Comparison of ENCODE assay signal across 19 cellular contexts in genomic region chr7:116443646-116444045, GRCh38. TPM values are rescaled to one million over a fixed set of nuclear protein-coding genes. Genes with fewer than 3 reads are reported as not detected.
A peak's percentile ranks its signal among the peaks of the same experiment; 100 is the strongest.
DNase-seq lines count a peak whose midpoint lies in the region; ATAC-seq, FAIRE-seq and TF ChIP-seq lines count a peak whose summit lies in the region.
"Had no signal": no experiment of that assay in that cellular context is flagged by ENCODE, and none has a peak within 500 bp of the region (broad histone marks: within the 10 kb centered on the region; RNA-seq: fewer than 3 reads in every experiment).

No MANE protein-coding gene starts in this region.

- no peaks in the 10 kb centered on the region for H3K4me1 Mint-ChIP-seq in stimulated activated memory B cell treated with anti-CD40 and anti-IgM and Interleukin-4, amounts not matched to agents 10 μg/mL and 1 μg/mL and 100 μg/mL, for 72 hours
- no peaks in the 10 kb centered on the region for H3K4me1 Mint-ChIP-seq in activated naive CD8-positive, alpha-beta T cell treated with anti-CD3 and anti-CD28 coated beads, Interleukin-2, amount 50 U/mL, for 24 hours
- H3K4me1 Mint-ChIP-seq: activated CD4-positive, alpha-beta memory T cell treated with anti-CD3 and anti-CD28 coated beads, Interleukin-2, amount 10 ng/mL, durations not matched to agents 7 days and 5 days; naive B cell had no signal

- H4K91ac ChIP-seq in trophoblast cell (ENCODE audit: low read depth, low read length) = no peak overlapping the region

- no peak overlapping the region for H4K8ac ChIP-seq in trophoblast cell (ENCODE audit: low read depth, low read length)

- no peaks in the 10 kb centered on the region for H3K79me1 ChIP-seq in trophoblast cell (ENCODE audit: low read length)

- H3K27me3 ChIP-seq in PC-3 (ENCODE audit: low read length) (no peaks in the 10 kb centered on the region), endothelial cell of umbilical vein (ENCODE audit: control insufficient read depth in 2 of 2, insufficient read depth in 2 of 2, low read length in 2 of 2) (no peaks in the 10 kb centered on the region), trophoblast cell (ENCODE audit: insufficient read depth, low read length) (no peaks in the 10 kb centered on the region)
- H3K27me3 ChIP-seq: gastrocnemius medialis had no signal

- no peaks in the 10 kb centered on the region for H3K9me2 ChIP-seq in PC-3 (replicated peaks; ENCODE audit: low read length)

- H3K4ac ChIP-seq in trophoblast cell (ENCODE audit: low read depth, low read length) = no peak overlapping the region

- peak overlapping the region; percentile 33 for H2BK120ac ChIP-seq in trophoblast cell (ENCODE audit: insufficient read depth, low read length, poor library complexity)

- H4K20me1 ChIP-seq in PC-3 (ENCODE audit: low read length) (no peaks in the 10 kb centered on the region), endothelial cell of umbilical vein (replicated peaks; ENCODE audit: control insufficient read depth, extremely low read depth, insufficient read depth, low read length) (no peaks in the 10 kb centered on the region)

- peaks cover 19% of the 10 kb centered on the region for H3K27me3 Mint-ChIP-seq in stimulated activated memory B cell treated with anti-CD40 and anti-IgM and Interleukin-4, amounts not matched to agents 10 μg/mL and 1 μg/mL and 100 μg/mL, for 72 hours
- peaks cover 12% of the 10 kb centered on the region for H3K27me3 Mint-ChIP-seq in activated naive CD8-positive, alpha-beta T cell treated with anti-CD3 and anti-CD28 coated beads, Interleukin-2, amount 50 U/mL, for 24 hours

- H3K36me3 ChIP-seq in PC-3 (ENCODE audit: low read depth, low read length) (no peaks in the 10 kb centered on the region), endothelial cell of umbilical vein (ENCODE audit: control insufficient read depth in 2 of 2, extremely low read depth in 1 of 2, insufficient read depth in 2 of 2, low read length in 2 of 2) (no peaks in the 10 kb centered on the region), trophoblast cell (ENCODE audit: control insufficient read depth in 1 of 2, insufficient read depth in 2 of 2, low read length in 2 of 2) (no peaks in the 10 kb centered on the region)
- H3K36me3 ChIP-seq: BE2C, gastrocnemius medialis had no signal

- no peak overlapping the region for H2BK5ac ChIP-seq in trophoblast cell (ENCODE audit: low read depth, low read length, poor library complexity)

- H2AFZ ChIP-seq in PC-3 (ENCODE audit: low read length) (no peak overlapping the region), endothelial cell of umbilical vein (ENCODE audit: low read depth, low read length) (no peak overlapping the region), trophoblast cell (ENCODE audit: insufficient read depth, low read length, poor library complexity) (no peak overlapping the region)

- CTCF ChIA-PET in PC-3 (lab: Charles Lee) = interaction anchor here (2.4 kb wide), 1 partner anchor 82 kb away, joined by 11 read pairs; no protein-coding TSS in a partner anchor
- CTCF ChIA-PET in endothelial cell of umbilical vein (lab: Charles Lee) = interaction anchor here (0.9 to 2.9 kb wide), 11 partner anchors 9 to 184 kb away, joined by 3 to 14 read pairs (median 4); no protein-coding TSS in a partner anchor

- intact Hi-C loops in PC-3 (cut with micrococcal nuclease) = loop anchor here (1.0 to 10.0 kb wide), 7 partner anchors 22 to 361 kb away; partner anchors contain the start of genes CAV1 and CAV2
- intact Hi-C loops in endothelial cell of umbilical vein (cut with micrococcal nuclease) = loop anchor here (1.0 to 5.0 kb wide), 9 partner anchors 17 to 184 kb away; no protein-coding TSS in a partner anchor

- H3K27ac ChIP-seq in PC-3 (ENCODE audit: low read length) (peak overlapping the region; percentile 91), endothelial cell of umbilical vein (ENCODE audit: insufficient read depth, low read depth, low read length) (peak overlapping the region; percentile 93), trophoblast cell (ENCODE audit: low read depth, low read length) (no peak overlapping the region)
- H3K27ac ChIP-seq: VCaP had no signal

- no CpG with 5 or more reads among the region's 3 CpGs for WGBS in trophoblast cell (ENCODE audit: extremely low coverage, insufficient coverage, insufficient read length)

- TF ChIP-seq CTCF in PC-3 (conservative IDR thresholded peaks at IDR 0.05; ENCODE audit: low read depth, low read length) (no peak), endothelial cell of umbilical vein (IDR thresholded peaks at IDR 0.05; ENCODE audit: extremely low read depth in 1 of 2, insufficient read depth in 1 of 2, low read depth in 1 of 2, low read length in 2 of 2) (no peak)

- no peak overlapping the region for H3K23ac ChIP-seq in trophoblast cell (ENCODE audit: low read length)

- no peak for TF ChIP-seq POLR2A in endothelial cell of umbilical vein (IDR thresholded peaks at IDR 0.05; ENCODE audit: low read depth, low read length)

- POLR2A ChIA-PET in PC-3 (lab: Charles Lee; ENCODE audit: unreplicated experiment) (interaction anchor here (0.5 to 2.1 kb wide), 2 partner anchors 50 to 82 kb away, joined by 3 to 5 read pairs; no protein-coding TSS in a partner anchor), endothelial cell of umbilical vein (lab: Charles Lee) (interaction anchor here (1.3 to 1.7 kb wide), 2 partner anchors 18 to 89 kb away, joined by 5 read pairs; no protein-coding TSS in a partner anchor)

- H3F3A ChIP-seq in PC-3 (ENCODE audit: low read length, unreplicated experiment) = peaks cover 12% of the 10 kb centered on the region

- no peak overlapping the region for H3K27ac Mint-ChIP-seq in stimulated activated memory B cell treated with anti-CD40 and anti-IgM and Interleukin-4, amounts not matched to agents 10 μg/mL and 1 μg/mL and 100 μg/mL, for 72 hours
- H3K27ac Mint-ChIP-seq in activated naive CD8-positive, alpha-beta T cell treated with anti-CD3 and anti-CD28 coated beads, Interleukin-2, amount 50 U/mL, for 24 hours = no peak overlapping the region
- H3K27ac Mint-ChIP-seq: activated CD4-positive, alpha-beta memory T cell treated with anti-CD3 and anti-CD28 coated beads, Interleukin-2, amount 10 ng/mL, durations not matched to agents 7 days and 5 days; activated T-helper 1 cell treated with anti-CD3 and anti-CD28 coated beads, Interleukin-12 subunit alpha, Interleukin-12 subunit beta, Interleukin-2, Interleukin-4 antibody, amounts not matched to agents 30 ng/mL and 10 ng/mL and 1 ng/mL, durations not matched to agents 14 hours and 24 hours and 36 hours; naive B cell had no signal

- no peak overlapping the region for H3K18ac ChIP-seq in trophoblast cell (ENCODE audit: low read length)

- no peak overlapping the region for H4K12ac ChIP-seq in trophoblast cell (ENCODE audit: low read depth, low read length)

- H3K79me2 ChIP-seq in PC-3 (ENCODE audit: low read length) (no peaks in the 10 kb centered on the region), endothelial cell of umbilical vein (ENCODE audit: control insufficient read depth, insufficient read depth, low read length) (no peaks in the 10 kb centered on the region), trophoblast cell (ENCODE audit: control insufficient read depth, insufficient read depth, low read length, poor library complexity) (no peaks in the 10 kb centered on the region)

- ATAC-seq in PC-3 = no peak
- no peak for ATAC-seq in stimulated activated memory B cell treated with anti-CD40 and anti-IgM and Interleukin-4, amounts not matched to agents 10 μg/mL and 1 μg/mL and 100 μg/mL, for 72 hours
- no peak for ATAC-seq in activated naive CD8-positive, alpha-beta T cell treated with anti-CD3 and anti-CD28 coated beads, Interleukin-2, amount 50 U/mL, for 24 hours
- no peak for ATAC-seq in GM21526 (IDR thresholded peaks at IDR 0.05; ENCODE audit: low FRiP score, unreplicated experiment)
- ATAC-seq: gastrocnemius medialis, left ventricle myocardium superior had no signal

- H2AK5ac ChIP-seq in trophoblast cell (ENCODE audit: low read length) = no peak overlapping the region

- no peak overlapping the region for H2BK12ac ChIP-seq in trophoblast cell (ENCODE audit: low read length)

- H3K4me3 Mint-ChIP-seq in stimulated activated memory B cell treated with anti-CD40 and anti-IgM and Interleukin-4, amounts not matched to agents 10 μg/mL and 1 μg/mL and 100 μg/mL, for 72 hours = no peak overlapping the region
- no peak overlapping the region for H3K4me3 Mint-ChIP-seq in activated naive CD8-positive, alpha-beta T cell treated with anti-CD3 and anti-CD28 coated beads, Interleukin-2, amount 50 U/mL, for 24 hours
- H3K4me3 Mint-ChIP-seq: activated CD4-positive, alpha-beta memory T cell treated with anti-CD3 and anti-CD28 coated beads, Interleukin-2, amount 10 ng/mL, durations not matched to agents 7 days and 5 days; activated T-helper 1 cell treated with anti-CD3 and anti-CD28 coated beads, Interleukin-12 subunit alpha, Interleukin-12 subunit beta, Interleukin-2, Interleukin-4 antibody, amounts not matched to agents 30 ng/mL and 10 ng/mL and 1 ng/mL, durations not matched to agents 14 hours and 24 hours and 36 hours; naive B cell had no signal

- BruUV-seq in PC-3 (replicated peaks; lab: Mats Ljungman, UMichigan) (TSS peak; percentile 88), endothelial cell of umbilical vein (replicated peaks; lab: Mats Ljungman, UMichigan) (TSS peak; percentile 29)

- FAIRE-seq in endothelial cell of umbilical vein (lab: Jason Lieb, UNC) = no peak
- FAIRE-seq: D721Med had no signal

- no peaks in the 10 kb centered on the region for H3K9me3 Mint-ChIP-seq in stimulated activated memory B cell treated with anti-CD40 and anti-IgM and Interleukin-4, amounts not matched to agents 10 μg/mL and 1 μg/mL and 100 μg/mL, for 72 hours
- no peaks in the 10 kb centered on the region for H3K9me3 Mint-ChIP-seq in activated naive CD8-positive, alpha-beta T cell treated with anti-CD3 and anti-CD28 coated beads, Interleukin-2, amount 50 U/mL, for 24 hours
- H3K9me3 Mint-ChIP-seq: activated CD4-positive, alpha-beta memory T cell treated with anti-CD3 and anti-CD28 coated beads, Interleukin-2, amount 10 ng/mL, durations not matched to agents 7 days and 5 days; activated T-helper 1 cell treated with anti-CD3 and anti-CD28 coated beads, Interleukin-12 subunit alpha, Interleukin-12 subunit beta, Interleukin-2, Interleukin-4 antibody, amounts not matched to agents 30 ng/mL and 10 ng/mL and 1 ng/mL, durations not matched to agents 14 hours and 24 hours and 36 hours; naive B cell had no signal

- H3K14ac ChIP-seq in trophoblast cell (ENCODE audit: low read length) = no peak overlapping the region

- DNase-seq in DMS53 (lab: John Stamatoyannopoulos, UW) (peak; percentile 28), PC-3 (no peak), endothelial cell of umbilical vein (ENCODE audit: low read depth, low spot score) (no peak), trophoblast cell (no peak)
- DNase-seq in activated naive CD8-positive, alpha-beta T cell treated with anti-CD3 and anti-CD28 coated beads, Interleukin-2, amount 50 U/mL, for 24 hours = no peak
- no peak for DNase-seq in activated naive CD4-positive, alpha-beta T cell treated with Interleukin-2 at 50 U/mL for 16 hours
- DNase-seq: activated CD4-positive, alpha-beta memory T cell treated with anti-CD3 and anti-CD28 coated beads, Interleukin-2, amount 10 ng/mL, durations not matched to agents 7 days and 5 days; BE2C; gastrocnemius medialis; KBM-7; left ventricle myocardium superior; naive B cell; NCI-H1105; T-helper 1 cell had no signal

- H3K4me2 ChIP-seq in PC-3 (ENCODE audit: low read length) (peak overlapping the region; percentile 49), endothelial cell of umbilical vein (ENCODE audit: insufficient read depth, low read length) (peak overlapping the region; percentile 57), trophoblast cell (ENCODE audit: low read length) (no peak overlapping the region)

- H3K4me3 ChIP-seq in PC-3 (ENCODE audit: low read length) (no peak overlapping the region), endothelial cell of umbilical vein (replicated peaks in 1 of 3; ENCODE audit: insufficient read depth in 1 of 3, low read depth in 1 of 3, low read length in 3 of 3) (no peak overlapping the region), trophoblast cell (ENCODE audit: low read depth, low read length) (no peak overlapping the region)
- H3K4me3 ChIP-seq: gastrocnemius medialis had no signal

- H3K9ac ChIP-seq in PC-3 (ENCODE audit: low read length) (peak overlapping the region; percentile 51), endothelial cell of umbilical vein (replicated peaks; ENCODE audit: extremely low read depth, insufficient read depth, low read length) (peak overlapping the region; percentile 47), trophoblast cell (ENCODE audit: low read length) (no peak overlapping the region)

- no peaks in the 10 kb centered on the region for H3K9me1 ChIP-seq in endothelial cell of umbilical vein (replicated peaks; ENCODE audit: control insufficient read depth, extremely low read depth, insufficient read depth, low read length)

- H3K36me3 Mint-ChIP-seq in stimulated activated memory B cell treated with anti-CD40 and anti-IgM and Interleukin-4, amounts not matched to agents 10 μg/mL and 1 μg/mL and 100 μg/mL, for 72 hours = no peaks in the 10 kb centered on the region
- H3K36me3 Mint-ChIP-seq in activated naive CD8-positive, alpha-beta T cell treated with anti-CD3 and anti-CD28 coated beads, Interleukin-2, amount 50 U/mL, for 24 hours (ENCODE audit: low read depth) = no peaks in the 10 kb centered on the region
- H3K36me3 Mint-ChIP-seq: naive B cell had no signal

- H3K9me3 ChIP-seq in PC-3 (ENCODE audit: low read length) (no peaks in the 10 kb centered on the region), endothelial cell of umbilical vein (replicated peaks; ENCODE audit: control insufficient read depth, insufficient read depth, low read length) (no peaks in the 10 kb centered on the region), trophoblast cell (ENCODE audit: insufficient read depth, low read depth, low read length) (no peaks in the 10 kb centered on the region)
- H3K9me3 ChIP-seq: BE2C, gastrocnemius medialis had no signal

- H3K4me1 ChIP-seq in PC-3 (ENCODE audit: insufficient read depth, low read length) (peaks cover 57% of the 10 kb centered on the region), endothelial cell of umbilical vein (ENCODE audit: control insufficient read depth, extremely low read depth, insufficient read depth, low read length) (peaks cover 35% of the 10 kb centered on the region), trophoblast cell (ENCODE audit: control insufficient read depth in 1 of 2, insufficient read depth in 2 of 2, low read length in 2 of 2) (peaks cover 0 to 5% of the 10 kb centered on the region in 2 experiments)
- H3K4me1 ChIP-seq: BE2C had no signal

- dilution Hi-C loops in endothelial cell of umbilical vein (cut with MboI; ENCODE audit: extremely low pct_ligation_motif_present, low sequenced_read_pairs) = no loop called here

RNA-seq across cellular contexts. Expression of gene CAV2, which starts 55.9 kb away (rescaled TPM):
- 76.6 and 84.4 TPM in 2 replicates for total RNA-seq in PC-3 (2014; rRNA removed)
- total RNA-seq in endothelial cell of umbilical vein = 146 and 179 TPM in 2 replicates
- polyA plus RNA-seq in endothelial cell of umbilical vein = 258 and 327 TPM in 2 replicates
- 240 and 252 TPM in 2 replicates for polyA plus RNA-seq in endothelial cell of umbilical vein (2011; cell fraction: cytosol; rRNA removed)
- polyA plus RNA-seq in endothelial cell of umbilical vein (2011; cell fraction: nucleus; rRNA removed) = 107 and 121 TPM in 2 replicates
- polyA plus RNA-seq in endothelial cell of umbilical vein (2012) = 88.3 and 144 TPM in 2 replicates
- 465 and 480 TPM in 2 replicates for polyA minus RNA-seq in endothelial cell of umbilical vein
- polyA minus RNA-seq in endothelial cell of umbilical vein (2011; cell fraction: cytosol; rRNA and poly(A)+ RNA removed) = 10.4 TPM
- 104 and 114 TPM in 2 replicates for polyA minus RNA-seq in endothelial cell of umbilical vein (2011; cell fraction: nucleus; rRNA and poly(A)+ RNA removed)
- polyA plus RNA-seq in trophoblast cell (2013) = 8.4 and 8.5 TPM in 2 replicates
- total RNA-seq: activated CD4-positive, alpha-beta memory T cell treated with anti-CD3 and anti-CD28 coated beads, Interleukin-2, amount 10 ng/mL, durations not matched to agents 7 days and 5 days; activated T-helper 1 cell treated with anti-CD3 and anti-CD28 coated beads, Interleukin-12 subunit alpha, Interleukin-12 subunit beta, Interleukin-2, Interleukin-4 antibody, amounts not matched to agents 30 ng/mL and 10 ng/mL and 1 ng/mL, durations not matched to agents 14 hours and 24 hours and 36 hours had no signal
